ENCODE assay signal across 33 cellular contexts in genomic region chr4:179165862-179166261, GRCh38.
"Had no signal": no experiment of that assay in that cellular context is flagged by ENCODE, and none has a peak within 500 bp of the region (broad histone marks: within the 10 kb centered on the region; RNA-seq: fewer than 3 reads in every experiment).

No MANE protein-coding gene starts in this region.

- ATAC-seq: body of pancreas; foreskin keratinocyte; heart left ventricle; left colon; naive thymus-derived CD8-positive, alpha-beta T cell; right cardiac atrium; upper lobe of right lung had no signal

- H3K4me3 Mint-ChIP-seq: activated CD4-positive, alpha-beta memory T cell treated with anti-CD3 and anti-CD28 coated beads for 36 hours; activated CD4-positive, alpha-beta T cell treated with anti-CD3 and anti-CD28 coated beads, Interleukin-2, amount 10 ng/mL, durations not matched to agents 24 days and 14 days; activated naive CD4-positive, alpha-beta T cell treated with anti-CD3 and anti-CD28 coated beads for 36 hours; activated naive CD8-positive, alpha-beta T cell treated with anti-CD3 and anti-CD28 coated beads for 36 hours; activated T-helper 1 cell treated with anti-CD3 and anti-CD28 coated beads, Interleukin-12 subunit alpha, Interleukin-12 subunit beta, Interleukin-2, Interleukin-4 antibody, amounts not matched to agents 30 ng/mL and 10 ng/mL and 1 ng/mL, durations not matched to agents 14 hours and 24 hours and 36 hours; immature natural killer cell; naive thymus-derived CD8-positive, alpha-beta T cell; T-helper 1 cell treated with Interleukin-12 subunit alpha and Interleukin-12 subunit beta and Interleukin-4 antibody, amounts not matched to agents 30 μg/mL and 1 μg/mL, for 36 hours had no signal

- H3K27ac Mint-ChIP-seq: activated CD4-positive, alpha-beta memory T cell treated with anti-CD3 and anti-CD28 coated beads for 36 hours; activated CD4-positive, alpha-beta T cell treated with anti-CD3 and anti-CD28 coated beads, Interleukin-2, amount 10 ng/mL, durations not matched to agents 24 days and 14 days; activated naive CD4-positive, alpha-beta T cell treated with anti-CD3 and anti-CD28 coated beads for 36 hours; activated naive CD8-positive, alpha-beta T cell treated with anti-CD3 and anti-CD28 coated beads for 36 hours; activated T-helper 1 cell treated with anti-CD3 and anti-CD28 coated beads, Interleukin-12 subunit alpha, Interleukin-12 subunit beta, Interleukin-2, Interleukin-4 antibody, amounts not matched to agents 30 ng/mL and 10 ng/mL and 1 ng/mL, durations not matched to agents 14 hours and 24 hours and 36 hours; immature natural killer cell; naive thymus-derived CD8-positive, alpha-beta T cell; T-helper 1 cell treated with Interleukin-12 subunit alpha and Interleukin-12 subunit beta and Interleukin-4 antibody, amounts not matched to agents 30 μg/mL and 1 μg/mL, for 36 hours had no signal

- DNase-seq: activated CD4-positive, alpha-beta memory T cell treated with anti-CD3 and anti-CD28 coated beads for 36 hours; activated CD4-positive, alpha-beta T cell treated with anti-CD3 and anti-CD28 coated beads, Interleukin-2, amount 10 ng/mL, durations not matched to agents 24 days and 14 days; activated CD4-positive, CD25-positive, alpha-beta regulatory T cell treated with anti-CD3 and anti-CD28 coated beads, Interleukin-2, amount 50 U/mL, for 72 hours; activated CD8-positive, alpha-beta memory T cell treated with anti-CD3 and anti-CD28 coated beads, Interleukin-2, amount 50 U/mL, for 4 hours; activated effector memory CD4-positive, alpha-beta T cell treated with anti-CD3 and anti-CD28 coated beads, Interleukin-2, amount 50 U/mL, for 16 hours; activated naive CD4-positive, alpha-beta T cell treated with anti-CD3 and anti-CD28 coated beads for 36 hours; activated naive CD8-positive, alpha-beta T cell treated with anti-CD3 and anti-CD28 coated beads for 36 hours; activated T-cell treated with anti-CD3 and anti-CD28 coated beads, Interleukin-2, amount 50 U/mL, for 1 hour; adrenal gland; aorta; body of pancreas; colonic mucosa; effector CD8-positive, alpha-beta T cell; foreskin keratinocyte; heart left ventricle; hypothalamus; immature natural killer cell; kidney; left colon; midbrain; naive thymus-derived CD8-positive, alpha-beta T cell; posterior cingulate gyrus; right cardiac atrium; spleen; stimulated activated naive CD4-positive, alpha-beta T cell; T1000; tibial artery; upper lobe of right lung; WERI-Rb-1 had no signal

- H3K4me1 ChIP-seq: adrenal gland, body of pancreas, colonic mucosa, esophagus muscularis mucosa, foreskin keratinocyte, heart left ventricle, spleen, suprapubic skin, tibial artery, upper lobe of right lung had no signal

- H3K27ac ChIP-seq: adrenal gland, body of pancreas, colonic mucosa, esophagus muscularis mucosa, foreskin keratinocyte, heart left ventricle, spleen, suprapubic skin, tibial artery, upper lobe of right lung, WERI-Rb-1 had no signal

- H3K27me3 ChIP-seq: adrenal gland, body of pancreas, colonic mucosa, esophagus muscularis mucosa, foreskin keratinocyte, heart left ventricle, spleen, suprapubic skin, tibial artery, upper lobe of right lung had no signal

- H3K9me3 ChIP-seq: adrenal gland, body of pancreas, colonic mucosa, suprapubic skin, tibial artery, upper lobe of right lung had no signal

- H3K4me1 Mint-ChIP-seq: activated CD4-positive, alpha-beta T cell treated with anti-CD3 and anti-CD28 coated beads, Interleukin-2, amount 10 ng/mL, durations not matched to agents 24 days and 14 days; activated naive CD8-positive, alpha-beta T cell treated with anti-CD3 and anti-CD28 coated beads for 36 hours; immature natural killer cell; naive thymus-derived CD8-positive, alpha-beta T cell had no signal

- H3K27me3 Mint-ChIP-seq: activated CD4-positive, alpha-beta memory T cell treated with anti-CD3 and anti-CD28 coated beads for 36 hours; activated CD4-positive, alpha-beta T cell treated with anti-CD3 and anti-CD28 coated beads, Interleukin-2, amount 10 ng/mL, durations not matched to agents 24 days and 14 days; activated naive CD8-positive, alpha-beta T cell treated with anti-CD3 and anti-CD28 coated beads for 36 hours; naive thymus-derived CD8-positive, alpha-beta T cell had no signal

- H3K36me3 Mint-ChIP-seq: activated CD4-positive, alpha-beta memory T cell treated with anti-CD3 and anti-CD28 coated beads for 36 hours; activated naive CD8-positive, alpha-beta T cell treated with anti-CD3 and anti-CD28 coated beads for 36 hours; naive thymus-derived CD8-positive, alpha-beta T cell had no signal

- H3K36me3 ChIP-seq: adrenal gland, colonic mucosa, esophagus muscularis mucosa, heart left ventricle, spleen, suprapubic skin, tibial artery, upper lobe of right lung, WERI-Rb-1 had no signal

- H3K4me3 ChIP-seq: adrenal gland, body of pancreas, colonic mucosa, esophagus muscularis mucosa, heart left ventricle, spleen, suprapubic skin, tibial artery, upper lobe of right lung had no signal
